Comparison of ENCODE assay signal across 8 cellular contexts in genomic region chr15:40470423-40471104, GRCh38. TPM values are rescaled to one million over a fixed set of nuclear protein-coding genes. Genes with fewer than 3 reads are reported as not detected.
A peak's percentile ranks its signal among the peaks of the same experiment; 100 is the strongest.
DNase-seq lines count a peak whose midpoint lies in the region; ATAC-seq and TF ChIP-seq lines count a peak whose summit lies in the region.

TSS of gene CHST14 (plus strand) at chr15:40470984. CDS start at chr15:40471214, 230 bp downstream.

- H3K27ac Mint-ChIP-seq in mesothelial cell of epicardium, result peak within 1 kb of the TSS; percentile 80

- H3K27me3 Mint-ChIP-seq in mesothelial cell of epicardium (ENCODE audit: low read depth), result no peaks in the 10 kb centered on the region

- peak; percentile 54 for ATAC-seq in HG02840 (IDR thresholded peaks at IDR 0.05; ENCODE audit: low FRiP score, unreplicated experiment)

- peak within 1 kb of the TSS; percentile 84 for H3K4me3 Mint-ChIP-seq in mesothelial cell of epicardium

- peaks cover under 1% of the 10 kb centered on the region for H3K36me3 Mint-ChIP-seq in mesothelial cell of epicardium

- no peak for TF ChIP-seq CTCF in mesothelial cell of epicardium (IDR thresholded peaks at IDR 0.05; ENCODE audit: unreplicated experiment)

- DNase-seq in NCI-H524 (lab: John Stamatoyannopoulos, UW) (peak; percentile 31 to 77), NCI-H524 treated with DMSO at 0.1 percent for 48 hours (lab: John Stamatoyannopoulos, UW) (no peak), NCI-H774 (lab: John Stamatoyannopoulos, UW) (peak; percentile 31), activated T-cell treated with anti-CD3 and anti-CD28 coated beads for 1 hour (ENCODE audit: low read depth) (peak; percentile 57), epidermal melanocyte (ENCODE audit: insufficient read length, low spot score) (peak; percentile 72), mesothelial cell of epicardium (ENCODE audit: low spot score in 2 of 2, unreplicated experiment in 2 of 2) (peak; percentile 47 to 54)
- DNase-seq in stimulated activated naive CD4-positive, alpha-beta T cell (lab: John Stamatoyannopoulos, UW), result peak in 5 of 6 experiments; percentile 41 to 58 (median 53)

- no peaks in the 10 kb centered on the region for H3K9me3 Mint-ChIP-seq in mesothelial cell of epicardium

- H3K4me1 Mint-ChIP-seq in mesothelial cell of epicardium, result peaks cover 22% of the 10 kb centered on the region

RNA-seq across cellular contexts. Expression of gene CHST14, which starts in this region (rescaled TPM):
- 39.2 to 41.9 TPM (median 40.4 TPM) in 3 replicates for total RNA-seq in mesothelial cell of epicardium
